Comparison of ENCODE assay signal across 20 cellular contexts in the genomic region with DNA sequence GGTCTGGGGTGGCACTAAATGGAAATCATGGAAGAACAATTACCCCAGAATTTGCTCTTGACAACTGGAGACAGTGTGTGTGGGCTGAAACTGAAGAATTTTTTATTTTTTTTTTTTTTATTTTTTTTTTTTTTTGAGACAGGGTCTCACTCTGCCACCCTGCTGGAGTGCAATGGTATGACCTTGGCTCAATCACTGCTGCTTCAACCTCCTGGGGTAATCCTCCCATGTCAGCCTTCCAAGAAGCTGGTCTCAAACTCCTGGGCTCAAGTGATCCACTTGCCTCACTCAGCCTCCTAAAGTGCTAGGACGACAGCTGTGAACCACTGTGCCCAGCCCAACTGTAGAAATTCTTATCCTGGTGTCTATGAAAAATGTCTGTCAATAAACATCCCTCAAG.
A peak's percentile ranks its signal among the peaks of the same experiment; 100 is the strongest.
DNase-seq lines count a peak whose midpoint lies in the region; ATAC-seq lines count a peak whose summit lies in the region.
"Had no signal": no experiment of that assay in that cellular context is flagged by ENCODE, and none has a peak within 500 bp of the region (broad histone marks: within the 10 kb centered on the region; RNA-seq: fewer than 3 reads in every experiment).

No MANE protein-coding gene starts in this region.

- no peaks in the 10 kb centered on the region for H3K27me3 Mint-ChIP-seq in activated T-cell treated with anti-CD3 and anti-CD28 coated beads, Interleukin-2, amount 50 U/mL, for 72 hours (ENCODE audit: low read depth)
- no peaks in the 10 kb centered on the region for H3K27me3 Mint-ChIP-seq in T-cell
- no peaks in the 10 kb centered on the region for H3K27me3 Mint-ChIP-seq in central memory CD8-positive, alpha-beta T cell
- no peaks in the 10 kb centered on the region for H3K27me3 Mint-ChIP-seq in stimulated activated naive CD8-positive, alpha-beta T cell treated with anti-CD3 and anti-CD28 coated beads, Interleukin-15, amount 100 ng/mL, for 72 hours

- POLR2A ChIA-PET in T-cell (lab: Charles Lee): no interaction called here

- DNase-seq in activated T-cell treated with anti-CD3 and anti-CD28 coated beads, Interleukin-2, amount 50 U/mL, for 72 hours: no peak
- no peak for DNase-seq in activated T-cell treated with anti-CD3 and anti-CD28 coated beads, Interleukin-2, amount 50 U/mL, for 1 hour
- DNase-seq in T-cell (no peak), DMS53 treated with DMSO at 0.1 percent for 48 hours (lab: John Stamatoyannopoulos, UW; ENCODE audit: unreplicated experiment) (no peak), cerebellar nuclear complex (lab: John Stamatoyannopoulos, UW) (no peak)
- no peak for DNase-seq in central memory CD8-positive, alpha-beta T cell (ENCODE audit: low spot score in 2 of 2)
- no peak for DNase-seq in stimulated activated naive CD8-positive, alpha-beta T cell treated with anti-CD3 and anti-CD28 coated beads, Interleukin-15, amount 100 ng/mL, for 72 hours
- DNase-seq: activated CD8-positive, alpha-beta memory T cell treated with anti-CD3 and anti-CD28 coated beads for 24 hours; activated effector memory CD4-positive, alpha-beta T cell treated with Interleukin-2 at 50 U/mL for 16 hours; DMS53; gastrocnemius medialis; H9; hypothalamus; KBM-7; NCI-H1694; ovary; right lobe of liver; SW 1271 had no signal

- no peak for ATAC-seq in activated T-cell treated with anti-CD3 and anti-CD28 coated beads, Interleukin-2, amount 50 U/mL, for 72 hours (replicated peaks in 1 of 2)
- ATAC-seq in T-cell (replicated peaks in 1 of 4) (no peak), GM21447 (IDR thresholded peaks at IDR 0.05; ENCODE audit: unreplicated experiment) (no peak)
- ATAC-seq in central memory CD8-positive, alpha-beta T cell (replicated peaks; ENCODE audit: extremely low read depth, poor library complexity, severe bottlenecking): no peak
- no peak for ATAC-seq in stimulated activated naive CD8-positive, alpha-beta T cell treated with anti-CD3 and anti-CD28 coated beads, Interleukin-15, amount 100 ng/mL, for 72 hours
- ATAC-seq: esophagus mucosa, gastrocnemius medialis, right lobe of liver had no signal

- CTCF ChIA-PET in T-cell (lab: Charles Lee): no interaction called here

- peaks cover 3 to 6% of the 10 kb centered on the region in 2 donors for H3K36me3 Mint-ChIP-seq in activated T-cell treated with anti-CD3 and anti-CD28 coated beads, Interleukin-2, amount 50 U/mL, for 72 hours (ENCODE audit: insufficient read depth in 2 of 2)
- H3K36me3 Mint-ChIP-seq in T-cell: peaks cover 27% of the 10 kb centered on the region
- H3K36me3 Mint-ChIP-seq in central memory CD8-positive, alpha-beta T cell (ENCODE audit: insufficient read depth): peaks cover 22% of the 10 kb centered on the region

- no peaks in the 10 kb centered on the region for H3K9me3 Mint-ChIP-seq in activated T-cell treated with anti-CD3 and anti-CD28 coated beads, Interleukin-2, amount 50 U/mL, for 72 hours
- H3K9me3 Mint-ChIP-seq in T-cell: no peaks in the 10 kb centered on the region
- H3K9me3 Mint-ChIP-seq in central memory CD8-positive, alpha-beta T cell: no peaks in the 10 kb centered on the region
- no peaks in the 10 kb centered on the region for H3K9me3 Mint-ChIP-seq in stimulated activated naive CD8-positive, alpha-beta T cell treated with anti-CD3 and anti-CD28 coated beads, Interleukin-15, amount 100 ng/mL, for 72 hours

- H3K4me1 Mint-ChIP-seq in activated T-cell treated with anti-CD3 and anti-CD28 coated beads, Interleukin-2, amount 50 U/mL, for 72 hours (ENCODE audit: low read depth): peaks cover 33% of the 10 kb centered on the region
- H3K4me1 Mint-ChIP-seq in T-cell: peaks cover 30 to 59% (median 42%) of the 10 kb centered on the region in 3 donors
- H3K4me1 Mint-ChIP-seq in central memory CD8-positive, alpha-beta T cell: peaks cover 31% of the 10 kb centered on the region
- H3K4me1 Mint-ChIP-seq in stimulated activated naive CD8-positive, alpha-beta T cell treated with anti-CD3 and anti-CD28 coated beads, Interleukin-15, amount 100 ng/mL, for 72 hours: peaks cover 26% of the 10 kb centered on the region

- H3K4me3 Mint-ChIP-seq in activated T-cell treated with anti-CD3 and anti-CD28 coated beads, Interleukin-2, amount 50 U/mL, for 72 hours: peak overlapping the region; percentile 47 to 71
- H3K4me3 Mint-ChIP-seq in T-cell: no peak overlapping the region
- no peak overlapping the region for H3K4me3 Mint-ChIP-seq in central memory CD8-positive, alpha-beta T cell
- H3K4me3 Mint-ChIP-seq in stimulated activated naive CD8-positive, alpha-beta T cell treated with anti-CD3 and anti-CD28 coated beads, Interleukin-15, amount 100 ng/mL, for 72 hours: peak overlapping the region; percentile 42 to 44

- peak overlapping the region; percentile 76 for H3K27ac Mint-ChIP-seq in activated T-cell treated with anti-CD3 and anti-CD28 coated beads, Interleukin-2, amount 50 U/mL, for 72 hours
- H3K27ac Mint-ChIP-seq in T-cell: peak overlapping the region; percentile 70 to 74
- H3K27ac Mint-ChIP-seq in central memory CD8-positive, alpha-beta T cell (ENCODE audit: low read depth): peak overlapping the region; percentile 76
- peak overlapping the region in 1 of 2 donors; percentile 88 for H3K27ac Mint-ChIP-seq in stimulated activated naive CD8-positive, alpha-beta T cell treated with anti-CD3 and anti-CD28 coated beads, Interleukin-15, amount 100 ng/mL, for 72 hours

Comparison
In these comparisons a context has a peak if more than half of its experiments do, and no peak if none do; other contexts are left out.
1. H3K4me3 Mint-ChIP-seq: peak in activated T-cell treated with anti-CD3 and anti-CD28 coated beads, Interleukin-2, amount 50 U/mL, for 72 hours (2 of 2) and stimulated activated naive CD8-positive, alpha-beta T cell treated with anti-CD3 and anti-CD28 coated beads, Interleukin-15, amount 100 ng/mL, for 72 hours (2 of 2); none in T-cell (0 of 3) and central memory CD8-positive, alpha-beta T cell (single experiment).